ENCODE assay signal across 13 cellular contexts in genomic region chr1:27633298-27633610, GRCh38. TPM values are rescaled to one million over a fixed set of nuclear protein-coding genes. Genes with fewer than 3 reads are reported as not detected.
DNase-seq lines count a peak whose midpoint lies in the region; ATAC-seq and TF ChIP-seq lines count a peak whose summit lies in the region.
"Had no signal": no experiment of that assay in that cellular context is flagged by ENCODE, and none has a peak within 500 bp of the region (broad histone marks: within the 10 kb centered on the region; RNA-seq: fewer than 3 reads in every experiment).

No MANE protein-coding gene starts in this region.

- no peak for ATAC-seq in esophagus mucosa

- peak overlapping the region; percentile 77 to 96 (median 92) for H3K27ac Mint-ChIP-seq in CD8-positive, alpha-beta memory T cell

- TF ChIP-seq POLR2A in lower leg skin (IDR thresholded peaks at IDR 0.05), result no peak

- H3K27me3 ChIP-seq in CD8-positive, alpha-beta memory T cell (ENCODE audit: insufficient read depth, low read length, poor library complexity, severe bottlenecking), result no peaks in the 10 kb centered on the region
- H3K27me3 ChIP-seq in dorsolateral prefrontal cortex (peaks cover 0 to 27% (median 13%) of the 10 kb centered on the region in 45 donors), skeletal muscle tissue (ENCODE audit: control insufficient read depth in 3 of 3, insufficient read depth in 3 of 3, low read length in 3 of 3) (peaks cover 10 to 21% (median 14%) of the 10 kb centered on the region in 3 donors)
- H3K27me3 ChIP-seq: testis had no signal

- H3K4me3 ChIP-seq in CD8-positive, alpha-beta memory T cell (ENCODE audit: low read length), result peak overlapping the region; percentile 10
- peak overlapping the region; percentile 55 for H3K4me3 ChIP-seq in Jurkat, Clone E6-1 (ENCODE audit: low read length)
- H3K4me3 ChIP-seq in dorsolateral prefrontal cortex (peak overlapping the region in 25 of 59 donors; percentile 2 to 63 (median 54)), skeletal muscle tissue (ENCODE audit: low read length in 3 of 3) (no peak overlapping the region), lower leg skin (ENCODE audit: low read depth, poor library complexity, severe bottlenecking) (no peak overlapping the region)

- H3K27ac ChIP-seq in CD8-positive, alpha-beta memory T cell (ENCODE audit: low read depth, low read length), result peak overlapping the region; percentile 2
- H3K27ac ChIP-seq in dorsolateral prefrontal cortex (peak overlapping the region in 38 of 59 donors; percentile 0 to 84 (median 60)), skeletal muscle tissue (ENCODE audit: low read depth, low read length) (peak overlapping the region; percentile 36)

- no peaks in the 10 kb centered on the region for H3K9me3 Mint-ChIP-seq in CD8-positive, alpha-beta memory T cell

- WGBS in lower leg skin, 2 donors, result 79 to 86% methylated on average over 5 of the region's 5 CpGs

- no peaks in the 10 kb centered on the region for H3K27me3 Mint-ChIP-seq in CD8-positive, alpha-beta memory T cell

- peaks cover 67 to 83% (median 69%) of the 10 kb centered on the region in 3 donors for H3K4me1 Mint-ChIP-seq in CD8-positive, alpha-beta memory T cell

- POLR2A ChIA-PET in CD8-positive, alpha-beta memory T cell (lab: Charles Lee), result interaction anchor here (1.7 kb wide), 1 partner anchor 30 kb away, joined by 4 read pairs; no protein-coding TSS in a partner anchor

- TF ChIP-seq CTCF in dorsolateral prefrontal cortex (IDR thresholded peaks at IDR 0.05 in 54 of 56, conservative IDR thresholded peaks at IDR 0.05 in 2 of 56; ENCODE audit: low read depth in 1 of 56, partially characterized antibody in 56 of 56), result no peak
- TF ChIP-seq CTCF in lower leg skin (IDR thresholded peaks at IDR 0.05), result no peak

- no peak overlapping the region for H3K9ac ChIP-seq in skeletal muscle tissue (ENCODE audit: low read depth in 1 of 3, low read length in 3 of 3)

- no peak for DNase-seq in CD8-positive, alpha-beta memory T cell
- no peak for DNase-seq in Jurkat, Clone E6-1 (ENCODE audit: low read depth, low spot score)
- DNase-seq in dorsolateral prefrontal cortex (no peak), lower leg skin (ENCODE audit: low spot score in 2 of 2) (no peak), cortex of kidney (lab: John Stamatoyannopoulos, UW) (no peak), AG08396 (ENCODE audit: low spot score) (no peak)
- DNase-seq: activated CD8-positive, alpha-beta memory T cell treated with anti-CD3 and anti-CD28 coated beads, Interleukin-2, amount 50 U/mL, for 4 hours; hippocampal formation; testis had no signal

- H3K36me3 Mint-ChIP-seq in CD8-positive, alpha-beta memory T cell, result no peaks in the 10 kb centered on the region

- CTCF ChIA-PET in CD8-positive, alpha-beta memory T cell (lab: Charles Lee), result interaction anchor here (0.9 to 2.1 kb wide), 3 partner anchors 9 to 36 kb away, joined by 3 to 10 read pairs (median 3); no protein-coding TSS in a partner anchor

- H3K9me3 ChIP-seq in CD8-positive, alpha-beta memory T cell (ENCODE audit: low read length), result no peaks in the 10 kb centered on the region
- no peaks in the 10 kb centered on the region for H3K9me3 ChIP-seq in skeletal muscle tissue (ENCODE audit: control insufficient read depth in 3 of 3, low read length in 3 of 3)
- H3K9me3 ChIP-seq: testis had no signal

- H3K4me1 ChIP-seq in CD8-positive, alpha-beta memory T cell (ENCODE audit: insufficient read depth, low read length), result peaks cover 67% of the 10 kb centered on the region
- peaks cover 30 to 48% (median 38%) of the 10 kb centered on the region in 3 donors for H3K4me1 ChIP-seq in skeletal muscle tissue (ENCODE audit: control insufficient read depth in 3 of 3, insufficient read depth in 3 of 3, low read length in 3 of 3)

- intact Hi-C loops in dorsolateral prefrontal cortex (cut with DNase I), result no loop called here
- intact Hi-C loops in lower leg skin (cut with DNase I; ENCODE audit: low total_unique reads), result no loop called here

- H3K36me3 ChIP-seq in CD8-positive, alpha-beta memory T cell (ENCODE audit: insufficient read depth, low read length), result no peaks in the 10 kb centered on the region
- no peaks in the 10 kb centered on the region for H3K36me3 ChIP-seq in skeletal muscle tissue (ENCODE audit: control insufficient read depth in 3 of 3, insufficient read depth in 3 of 3, low read length in 3 of 3)

- H3K4me3 Mint-ChIP-seq in CD8-positive, alpha-beta memory T cell, result peak overlapping the region; percentile 70 to 81 (median 79)

RNA-seq across cellular contexts. Expression of gene FGR, which starts 1.7 kb away (rescaled TPM):
- 1 to 10 TPM; 1.6 to 1.8 TPM for total RNA-seq in CD8-positive, alpha-beta memory T cell
- polyA plus RNA-seq in CD8-positive, alpha-beta memory T cell, result 49.6 TPM
- polyA plus RNA-seq in Jurkat, Clone E6-1 (2012; ENCODE audit: insufficient read depth, insufficient read length), result 0.49 TPM
- total RNA-seq in dorsolateral prefrontal cortex (10 to 100 TPM in 19 of 120 experiments, 1 to 10 TPM in 101; 2.0 to 24.2 (median 6.8) TPM), skeletal muscle tissue (2.6 TPM), lower leg skin (1 to 10 TPM; 4.3 to 9.8 (median 5.2) TPM), esophagus mucosa (1.3 TPM)
- total RNA-seq: LHCN-M2 had no signal
- polyA plus RNA-seq: neural cell had no signal

RNA-seq across cellular contexts. Expression of gene AHDC1, which starts 29.3 kb away (rescaled TPM):
- total RNA-seq in CD8-positive, alpha-beta memory T cell, result 10 to 100 TPM; 11.5 TPM
- 1.9 TPM for polyA plus RNA-seq in CD8-positive, alpha-beta memory T cell
- 14.8 TPM for polyA plus RNA-seq in Jurkat, Clone E6-1 (2012; ENCODE audit: insufficient read depth, insufficient read length)
- total RNA-seq in dorsolateral prefrontal cortex, result 100 to 1,000 TPM in 21 of 120 experiments, 10 to 100 TPM in 99; 57.6 to 160 (median 87.2) TPM
- 19.8 TPM for total RNA-seq in skeletal muscle tissue
- 10 to 100 TPM; 37.7 to 63.0 (median 52.5) TPM for total RNA-seq in lower leg skin
- total RNA-seq in esophagus mucosa, result 51.7 TPM

RNA-seq across cellular contexts. Expression of gene IFI6, which starts 38.7 kb away (rescaled TPM):
- 10 to 100 TPM; 10.7 to 12.3 TPM for total RNA-seq in CD8-positive, alpha-beta memory T cell
- polyA plus RNA-seq in CD8-positive, alpha-beta memory T cell, result 161 TPM
- polyA plus RNA-seq in Jurkat, Clone E6-1 (2012; ENCODE audit: insufficient read depth, insufficient read length), result 46.7 TPM
- 1,000 to 10,000 TPM in 2 of 120 experiments, 100 to 1,000 TPM in 49, 10 to 100 TPM in 69; 51.8 to 1,534 (median 96.2) TPM for total RNA-seq in dorsolateral prefrontal cortex
- 90.8 TPM for total RNA-seq in skeletal muscle tissue
- 10 to 100 TPM; 11.8 to 21.4 (median 17.2) TPM for total RNA-seq in lower leg skin
- total RNA-seq in esophagus mucosa, result 20.5 TPM

Comparison
In these comparisons a context has a peak if more than half of its experiments do, and no peak if none do; other contexts are left out.
1. H3K27ac ChIP-seq: peak in every context shown above with its lines; median percentile 60 in dorsolateral prefrontal cortex; 36 in skeletal muscle tissue; 2 in CD8-positive, alpha-beta memory T cell.
2. H3K4me3 ChIP-seq: peak in CD8-positive, alpha-beta memory T cell (single experiment) and Jurkat, Clone E6-1 (single experiment); none in skeletal muscle tissue (0 of 3) and lower leg skin (single experiment).